In the genomic region with DNA sequence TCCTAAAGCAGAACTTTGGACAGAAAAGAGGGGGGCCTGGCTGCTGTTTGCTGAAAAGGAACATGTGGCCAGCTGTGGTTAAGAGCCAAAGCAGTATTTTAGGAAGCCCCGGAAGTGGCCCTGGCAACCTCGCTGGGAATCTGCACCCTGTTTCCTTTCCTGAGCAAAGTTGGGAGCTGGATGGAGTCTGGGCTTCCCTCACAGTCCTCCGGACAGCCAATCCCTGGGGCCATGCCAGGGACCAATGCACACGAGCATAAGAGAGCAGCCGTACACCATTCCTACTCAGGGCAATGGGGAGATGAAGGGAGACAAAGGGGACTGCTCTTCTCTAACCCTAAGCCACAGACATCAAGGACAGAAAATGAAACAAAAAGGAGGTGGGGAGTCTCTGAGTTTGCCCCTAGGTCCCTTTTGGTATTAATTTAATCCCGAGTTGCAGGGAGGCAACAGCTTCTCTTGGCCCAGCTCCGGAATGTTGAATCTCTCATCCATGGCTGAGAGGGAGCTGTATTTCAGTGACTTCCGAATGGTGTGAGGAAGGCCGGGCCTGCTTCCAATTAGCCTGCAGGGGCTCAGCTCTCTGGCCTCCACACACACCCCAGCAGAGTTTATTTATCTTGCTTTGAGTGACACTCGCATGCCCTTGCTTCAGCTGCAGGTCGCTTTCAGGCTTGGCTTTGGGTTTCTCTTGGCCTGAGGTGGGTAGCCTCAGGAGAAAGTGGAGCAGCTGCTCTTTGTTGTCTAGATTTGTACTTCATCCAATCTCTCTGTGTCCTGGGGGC, we compare ENCODE assay signal across 2 cellular contexts.
TF ChIP-seq lines count a peak whose summit lies in the region.

No MANE protein-coding gene starts in this region.

TF ChIP-seq in IMR-90, 13 proteins besides CTCF, POLR2A, EP300 and RAD21 (continued from another document):
- TF ChIP-seq MAZ (IDR thresholded peaks at IDR 0.05; ENCODE audit: borderline replicate concordance, low read depth, low read length) (no peak), MAFK (IDR thresholded peaks at IDR 0.05; ENCODE audit: low read depth, low read length) (no peak), MXI1 (IDR thresholded peaks at IDR 0.05; ENCODE audit: borderline replicate concordance, low read depth, low read length) (no peak), CHD1 (IDR thresholded peaks at IDR 0.05; ENCODE audit: low read depth, low read length) (no peak), FOS (IDR thresholded peaks at IDR 0.05; ENCODE audit: low read depth, low read length) (no peak)
- TF ChIP-seq, protein P1, sequence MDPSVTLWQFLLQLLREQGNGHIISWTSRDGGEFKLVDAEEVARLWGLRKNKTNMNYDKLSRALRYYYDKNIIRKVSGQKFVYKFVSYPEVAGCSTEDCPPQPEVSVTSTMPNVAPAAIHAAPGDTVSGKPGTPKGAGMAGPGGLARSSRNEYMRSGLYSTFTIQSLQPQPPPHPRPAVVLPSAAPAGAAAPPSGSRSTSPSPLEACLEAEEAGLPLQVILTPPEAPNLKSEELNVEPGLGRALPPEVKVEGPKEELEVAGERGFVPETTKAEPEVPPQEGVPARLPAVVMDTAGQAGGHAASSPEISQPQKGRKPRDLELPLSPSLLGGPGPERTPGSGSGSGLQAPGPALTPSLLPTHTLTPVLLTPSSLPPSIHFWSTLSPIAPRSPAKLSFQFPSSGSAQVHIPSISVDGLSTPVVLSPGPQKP (IDR thresholded peaks at IDR 0.05; ENCODE audit: borderline replicate concordance, low read depth, low read length) = no peak
- TF ChIP-seq, protein P2, sequence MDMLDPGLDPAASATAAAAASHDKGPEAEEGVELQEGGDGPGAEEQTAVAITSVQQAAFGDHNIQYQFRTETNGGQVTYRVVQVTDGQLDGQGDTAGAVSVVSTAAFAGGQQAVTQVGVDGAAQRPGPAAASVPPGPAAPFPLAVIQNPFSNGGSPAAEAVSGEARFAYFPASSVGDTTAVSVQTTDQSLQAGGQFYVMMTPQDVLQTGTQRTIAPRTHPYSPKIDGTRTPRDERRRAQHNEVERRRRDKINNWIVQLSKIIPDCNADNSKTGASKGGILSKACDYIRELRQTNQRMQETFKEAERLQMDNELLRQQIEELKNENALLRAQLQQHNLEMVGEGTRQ (IDR thresholded peaks at IDR 0.05; ENCODE audit: low read depth, low read length) = no peak

TF ChIP-seq in K562, 482 proteins besides CTCF, POLR2A, EP300 and RAD21:
- TF ChIP-seq, protein P3, sequence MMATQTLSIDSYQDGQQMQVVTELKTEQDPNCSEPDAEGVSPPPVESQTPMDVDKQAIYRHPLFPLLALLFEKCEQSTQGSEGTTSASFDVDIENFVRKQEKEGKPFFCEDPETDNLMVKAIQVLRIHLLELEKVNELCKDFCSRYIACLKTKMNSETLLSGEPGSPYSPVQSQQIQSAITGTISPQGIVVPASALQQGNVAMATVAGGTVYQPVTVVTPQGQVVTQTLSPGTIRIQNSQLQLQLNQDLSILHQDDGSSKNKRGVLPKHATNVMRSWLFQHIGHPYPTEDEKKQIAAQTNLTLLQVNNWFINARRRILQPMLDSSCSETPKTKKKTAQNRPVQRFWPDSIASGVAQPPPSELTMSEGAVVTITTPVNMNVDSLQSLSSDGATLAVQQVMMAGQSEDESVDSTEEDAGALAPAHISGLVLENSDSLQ (IDR thresholded peaks at IDR 0.05) = peak; percentile 30; the same call in 1 of the 2 replicates
- TF ChIP-seq, protein P4, sequence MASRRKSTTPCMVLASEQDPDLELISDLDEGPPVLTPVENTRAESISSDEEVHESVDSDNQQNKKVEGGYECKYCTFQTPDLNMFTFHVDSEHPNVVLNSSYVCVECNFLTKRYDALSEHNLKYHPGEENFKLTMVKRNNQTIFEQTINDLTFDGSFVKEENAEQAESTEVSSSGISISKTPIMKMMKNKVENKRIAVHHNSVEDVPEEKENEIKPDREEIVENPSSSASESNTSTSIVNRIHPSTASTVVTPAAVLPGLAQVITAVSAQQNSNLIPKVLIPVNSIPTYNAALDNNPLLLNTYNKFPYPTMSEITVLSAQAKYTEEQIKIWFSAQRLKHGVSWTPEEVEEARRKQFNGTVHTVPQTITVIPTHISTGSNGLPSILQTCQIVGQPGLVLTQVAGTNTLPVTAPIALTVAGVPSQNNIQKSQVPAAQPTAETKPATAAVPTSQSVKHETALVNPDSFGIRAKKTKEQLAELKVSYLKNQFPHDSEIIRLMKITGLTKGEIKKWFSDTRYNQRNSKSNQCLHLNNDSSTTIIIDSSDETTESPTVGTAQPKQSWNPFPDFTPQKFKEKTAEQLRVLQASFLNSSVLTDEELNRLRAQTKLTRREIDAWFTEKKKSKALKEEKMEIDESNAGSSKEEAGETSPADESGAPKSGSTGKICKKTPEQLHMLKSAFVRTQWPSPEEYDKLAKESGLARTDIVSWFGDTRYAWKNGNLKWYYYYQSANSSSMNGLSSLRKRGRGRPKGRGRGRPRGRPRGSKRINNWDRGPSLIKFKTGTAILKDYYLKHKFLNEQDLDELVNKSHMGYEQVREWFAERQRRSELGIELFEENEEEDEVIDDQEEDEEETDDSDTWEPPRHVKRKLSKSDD (conservative IDR thresholded peaks at IDR 0.05; ENCODE audit: low read length) = no peak
